ENCODE assay signal across 21 cellular contexts in genomic region chr13:44063881-44064280, GRCh38.
DNase-seq lines count a peak whose midpoint lies in the region; ATAC-seq, FAIRE-seq and TF ChIP-seq lines count a peak whose summit lies in the region.
"Had no signal": no experiment of that assay in that cellular context is flagged by ENCODE, and none has a peak within 500 bp of the region (broad histone marks: within the 10 kb centered on the region; RNA-seq: fewer than 3 reads in every experiment).

No MANE protein-coding gene starts in this region.

- TF ChIP-seq CTCF in HFFc6 (IDR thresholded peaks at IDR 0.05) (no peak), epithelial cell of esophagus (IDR thresholded peaks at IDR 0.05; ENCODE audit: insufficient read depth, low read depth, low read length, missing control alignments) (no peak), fibroblast of mammary gland (conservative IDR thresholded peaks at IDR 0.05; ENCODE audit: control insufficient read depth, insufficient read depth, low read depth, low read length) (no peak)

- no peak overlapping the region for H3K4me3 Mint-ChIP-seq in HFFc6
- H3K4me3 Mint-ChIP-seq: CD14-positive monocyte; CD4-positive, alpha-beta memory T cell; IgD-negative memory B cell had no signal

- peaks cover 4% of the 10 kb centered on the region; the same call in 1 of the 2 replicates for H3K9me3 Mint-ChIP-seq in HFFc6

- DNase-seq in EH (ENCODE audit: low read depth) (peak; percentile 16), HFFc6 (peak; percentile 12), epithelial cell of esophagus (ENCODE audit: low read depth) (peak; percentile 18), fibroblast of mammary gland (ENCODE audit: low read depth) (peak; percentile 38), OCI-M2 (lab: John Stamatoyannopoulos, UW; ENCODE audit: unreplicated experiment) (no peak), HTR-8/SVneo (ENCODE audit: insufficient read length, low spot score) (no peak), H7 (no peak)
- DNase-seq: 8988T, DMS153, DMS79, HCEC 1CT, KG1 had no signal

- peaks cover 4% of the 10 kb centered on the region; the same call in 1 of the 2 replicates for H3K36me3 Mint-ChIP-seq in HFFc6 (ENCODE audit: low read depth)
- H3K36me3 Mint-ChIP-seq: CD14-positive monocyte; CD4-positive, alpha-beta memory T cell; IgD-negative memory B cell had no signal

- H3K27ac Mint-ChIP-seq in HFFc6, result no peak overlapping the region
- H3K27ac Mint-ChIP-seq: CD4-positive, alpha-beta memory T cell; IgD-negative memory B cell had no signal

- FAIRE-seq in HTR-8/SVneo (lab: Jason Lieb, UNC), result no peak
- FAIRE-seq: G401.6, GM12891, GM18507, HepG2 had no signal

- H3K4me3 ChIP-seq in epithelial cell of esophagus (ENCODE audit: low read length), result no peak overlapping the region
- H3K4me3 ChIP-seq in fibroblast of mammary gland (ENCODE audit: control insufficient read depth, low read depth, low read length), result no peak overlapping the region
- no peak overlapping the region for H3K4me3 ChIP-seq in H7 (ENCODE audit: insufficient read depth, low read depth, low read length)
- H3K4me3 ChIP-seq: BLaER1 had no signal

- H3K4me1 Mint-ChIP-seq in HFFc6 (ENCODE audit: low read depth), result peaks cover 9% of the 10 kb centered on the region
- H3K4me1 Mint-ChIP-seq: CD14-positive monocyte; CD4-positive, alpha-beta memory T cell had no signal

- peaks cover 9% of the 10 kb centered on the region for H3K27me3 Mint-ChIP-seq in HFFc6 (ENCODE audit: insufficient read depth)

- no peaks in the 10 kb centered on the region for H3K27me3 ChIP-seq in H7 (ENCODE audit: control insufficient read depth, insufficient read depth, low read length)
- H3K27me3 ChIP-seq: BLaER1 had no signal

- no peaks in the 10 kb centered on the region for H3K36me3 ChIP-seq in H7 (replicated peaks; ENCODE audit: control insufficient read depth, insufficient read depth, low read length)
- H3K36me3 ChIP-seq: BLaER1 had no signal

- no peak for ATAC-seq in GM21367 (IDR thresholded peaks at IDR 0.05; ENCODE audit: unreplicated experiment)
- ATAC-seq: HepG2 had no signal

Comparison
In these comparisons a context has a peak if more than half of its experiments do, and no peak if none do; other contexts are left out.
1. DNase-seq: peak in EH (single experiment), HFFc6 (single experiment), epithelial cell of esophagus (single experiment) and fibroblast of mammary gland (single experiment); none in OCI-M2 (single experiment), HTR-8/SVneo (single experiment) and H7 (single experiment).